In genomic region chr1:175388286-175388685, GRCh38 we compare ENCODE assay signal across 25 cellular contexts.
"Had no signal": no experiment of that assay in that cellular context is flagged by ENCODE, and none has a peak within 500 bp of the region (broad histone marks: within the 10 kb centered on the region; RNA-seq: fewer than 3 reads in every experiment).

No MANE protein-coding gene starts in this region.

- H3K36me3 ChIP-seq: adrenal gland, colonic mucosa, esophagus muscularis mucosa, left ventricle myocardium inferior, neutrophil, ovary, prostate gland, right atrium auricular region, upper lobe of right lung had no signal

- H3K27me3 ChIP-seq: adrenal gland, dorsolateral prefrontal cortex, esophagus muscularis mucosa, ovary, right atrium auricular region, upper lobe of right lung had no signal

- FAIRE-seq: astrocyte, frontal cortex had no signal

- DNase-seq: activated CD4-positive, alpha-beta T cell treated with anti-CD3 and anti-CD28 coated beads, Interleukin-2, amount 50 U/mL, for 4 hours; activated CD8-positive, alpha-beta memory T cell treated with anti-CD3 and anti-CD28 coated beads, Interleukin-2, amount 50 U/mL, for 48 hours; activated naive CD4-positive, alpha-beta T cell; activated T-cell treated with anti-CD3 and anti-CD28 coated beads, Interleukin-2, amount 50 U/mL, for 4 hours; adrenal gland; central memory CD4-positive, alpha-beta T cell; colonic mucosa; hippocampal formation; kidney glomerular epithelial cell; left ventricle myocardium inferior; midbrain; natural killer cell; ovary; stimulated activated CD4-positive, alpha-beta T cell treated with anti-CD3 and anti-CD28 coated beads, Interleukin-4, amount 100 ng/mL, for 24 hours; stimulated activated naive CD8-positive, alpha-beta T cell treated with anti-CD3 and anti-CD28 coated beads, Interleukin-15, Interleukin-2, amounts not matched to agents 100 U/mL and 50 U/mL, for 24 hours; T1000; upper lobe of right lung had no signal

- H3K27ac ChIP-seq: adrenal gland, colonic mucosa, dorsolateral prefrontal cortex, esophagus muscularis mucosa, left ventricle myocardium inferior, neutrophil, ovary, prostate gland, right atrium auricular region, upper lobe of right lung had no signal

- ATAC-seq: activated T-cell treated with anti-CD3 and anti-CD28 coated beads, Interleukin-2, amount 50 U/mL, for 4 hours; natural killer cell; stimulated activated naive CD8-positive, alpha-beta T cell treated with anti-CD3 and anti-CD28 coated beads, Interleukin-15, Interleukin-2, amounts not matched to agents 100 U/mL and 50 U/mL, for 24 hours; upper lobe of right lung; WTC11 had no signal

- H3K9me3 ChIP-seq: adrenal gland, colonic mucosa, esophagus muscularis mucosa, left ventricle myocardium inferior, neutrophil, ovary, prostate gland, right atrium auricular region, upper lobe of right lung had no signal

- H3K4me3 ChIP-seq: adrenal gland, colonic mucosa, dorsolateral prefrontal cortex, esophagus muscularis mucosa, left ventricle myocardium inferior, ovary, prostate gland, right atrium auricular region, upper lobe of right lung had no signal

- H3K4me1 ChIP-seq: adrenal gland, colonic mucosa, esophagus muscularis mucosa, left ventricle myocardium inferior, prostate gland, right atrium auricular region, upper lobe of right lung had no signal
